ENCODE assay signal across 1 cellular context in genomic region chr6:84547341-84547794, GRCh38.
TF ChIP-seq lines count a peak whose summit lies in the region.

No MANE protein-coding gene starts in this region.

TF ChIP-seq in GM12878, 131 proteins besides CTCF, POLR2A, EP300 and RAD21 (continued from another document):
- TF ChIP-seq HCFC1 (IDR thresholded peaks at IDR 0.05; ENCODE audit: low read length) = no peak
- TF ChIP-seq CEBPZ (IDR thresholded peaks at IDR 0.05; ENCODE audit: low read depth, low read length) = no peak
- TF ChIP-seq NKRF (conservative IDR thresholded peaks at IDR 0.05) = 0 out of 2 replicates have a peak, but pooled peaks have one; percentile 5
- TF ChIP-seq RB1 (IDR thresholded peaks at IDR 0.05; ENCODE audit: borderline replicate concordance) = no peak
- no peak for TF ChIP-seq MTA3 (IDR thresholded peaks at IDR 0.05; ENCODE audit: borderline replicate concordance, low read length)
- no peak for TF ChIP-seq ZBTB11 (CRISPR knock-in tag; IDR thresholded peaks at IDR 0.05)
